Comparison of ENCODE assay signal across 1 cellular context in the genomic region with DNA sequence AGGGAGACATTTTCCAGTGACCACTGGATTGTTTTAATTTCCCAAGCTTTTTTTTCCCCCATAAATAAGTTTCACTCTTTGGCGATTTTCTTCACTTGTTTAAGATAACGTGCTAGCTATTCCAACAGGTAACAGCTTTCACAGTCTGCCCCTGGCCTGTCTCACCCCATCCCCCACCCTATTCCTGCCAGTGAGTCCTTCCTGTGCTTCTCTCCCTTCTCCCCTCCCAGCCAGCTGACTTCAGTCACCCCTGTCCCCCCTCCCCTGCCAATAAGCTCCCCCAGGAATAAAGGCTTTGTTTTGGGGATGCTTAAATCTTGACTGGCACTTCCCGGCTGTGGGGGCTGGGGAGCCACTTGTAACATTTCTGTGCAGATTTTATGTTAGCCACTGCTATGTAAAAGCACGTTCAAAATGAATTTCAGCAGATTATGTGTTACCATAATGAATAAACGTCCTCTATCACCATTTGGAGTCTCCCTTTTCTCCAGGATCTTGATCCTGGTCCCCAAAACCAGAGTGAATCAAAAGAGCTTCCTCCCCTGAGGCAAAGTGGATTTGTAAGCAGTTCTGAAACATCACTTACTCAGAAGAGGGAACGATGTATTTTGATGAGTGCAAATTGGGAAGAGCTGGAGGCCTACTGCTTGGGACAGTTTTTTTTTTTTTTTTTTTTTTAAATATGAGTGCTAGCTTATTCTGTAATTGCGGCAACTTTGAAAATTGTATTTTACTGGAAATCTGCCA.
TF ChIP-seq lines count a peak whose summit lies in the region.

No MANE protein-coding gene starts in this region.

TF ChIP-seq in HEK293, 187 proteins besides CTCF, POLR2A, EP300 and RAD21 (continued from another document):
- TF ChIP-seq, protein P1, sequence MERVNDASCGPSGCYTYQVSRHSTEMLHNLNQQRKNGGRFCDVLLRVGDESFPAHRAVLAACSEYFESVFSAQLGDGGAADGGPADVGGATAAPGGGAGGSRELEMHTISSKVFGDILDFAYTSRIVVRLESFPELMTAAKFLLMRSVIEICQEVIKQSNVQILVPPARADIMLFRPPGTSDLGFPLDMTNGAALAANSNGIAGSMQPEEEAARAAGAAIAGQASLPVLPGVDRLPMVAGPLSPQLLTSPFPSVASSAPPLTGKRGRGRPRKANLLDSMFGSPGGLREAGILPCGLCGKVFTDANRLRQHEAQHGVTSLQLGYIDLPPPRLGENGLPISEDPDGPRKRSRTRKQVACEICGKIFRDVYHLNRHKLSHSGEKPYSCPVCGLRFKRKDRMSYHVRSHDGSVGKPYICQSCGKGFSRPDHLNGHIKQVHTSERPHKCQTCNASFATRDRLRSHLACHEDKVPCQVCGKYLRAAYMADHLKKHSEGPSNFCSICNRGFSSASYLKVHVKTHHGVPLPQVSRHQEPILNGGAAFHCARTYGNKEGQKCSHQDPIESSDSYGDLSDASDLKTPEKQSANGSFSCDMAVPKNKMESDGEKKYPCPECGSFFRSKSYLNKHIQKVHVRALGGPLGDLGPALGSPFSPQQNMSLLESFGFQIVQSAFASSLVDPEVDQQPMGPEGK (tag by site-specific recombination; IDR thresholded peaks at IDR 0.05): peak; percentile 29; the same call in 1 of the 2 replicates
- TF ChIP-seq, protein P2, sequence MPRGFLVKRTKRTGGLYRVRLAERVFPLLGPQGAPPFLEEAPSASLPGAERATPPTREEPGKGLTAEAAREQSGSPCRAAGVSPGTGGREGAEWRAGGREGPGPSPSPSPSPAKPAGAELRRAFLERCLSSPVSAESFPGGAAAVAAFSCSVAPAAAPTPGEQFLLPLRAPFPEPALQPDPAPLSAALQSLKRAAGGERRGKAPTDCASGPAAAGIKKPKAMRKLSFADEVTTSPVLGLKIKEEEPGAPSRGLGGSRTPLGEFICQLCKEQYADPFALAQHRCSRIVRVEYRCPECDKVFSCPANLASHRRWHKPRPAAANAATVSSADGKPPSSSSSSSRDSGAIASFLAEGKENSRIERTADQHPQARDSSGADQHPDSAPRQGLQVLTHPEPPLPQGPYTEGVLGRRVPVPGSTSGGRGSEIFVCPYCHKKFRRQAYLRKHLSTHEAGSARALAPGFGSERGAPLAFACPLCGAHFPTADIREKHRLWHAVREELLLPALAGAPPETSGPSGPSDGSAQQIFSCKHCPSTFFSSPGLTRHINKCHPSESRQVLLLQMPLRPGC (tag by site-specific recombination; IDR thresholded peaks at IDR 0.05): no peak
- no peak for TF ChIP-seq ZNF132 (tag by site-specific recombination; IDR thresholded peaks at IDR 0.05; ENCODE audit: borderline replicate concordance)
